25 cellular contexts compared by ENCODE assay signal in genomic region chr11:44417756-44418437, GRCh38.
"Had no signal": no experiment of that assay in that cellular context is flagged by ENCODE, and none has a peak within 500 bp of the region (broad histone marks: within the 10 kb centered on the region; RNA-seq: fewer than 3 reads in every experiment).

No MANE protein-coding gene starts in this region.

- ATAC-seq: activated CD8-positive, alpha-beta T cell treated with anti-CD3 and anti-CD28 coated beads, Interleukin-2, amount 10 ng/mL, durations not matched to agents 7 days and 5 days; gastrocnemius medialis; left lobe of liver; lower lobe of right lung; mucosa of descending colon; natural killer cell treated with Interleukin-12 subunit alpha and Interleukin-12 subunit beta and Interleukin-15 and Interleukin-18, amount 100 ng/mL, for 72 hours; sciatic nerve; SK-N-SH treated with all-trans-retinoic acid at 6 μM for 48 hours; stimulated activated naive CD8-positive, alpha-beta T cell treated with anti-CD3 and anti-CD28 coated beads, Interleukin-15, Interleukin-2, amounts not matched to agents 100 U/mL and 50 U/mL, for 24 hours; T-helper 17 cell had no signal

- H3K36me3 ChIP-seq: gastrocnemius medialis, lower lobe of right lung, neutrophil, ovary, transverse colon had no signal

- H3K4me3 ChIP-seq: gastrocnemius medialis, lower lobe of right lung, mucosa of descending colon, ovary, skin epidermis, testis, transverse colon had no signal

- H3K9me3 ChIP-seq: gastrocnemius medialis, lower lobe of right lung, mucosa of descending colon, neutrophil, ovary, testis, transverse colon had no signal

- DNase-seq: activated CD4-positive, alpha-beta T cell treated with anti-CD3 and anti-CD28 coated beads, Interleukin-2, amount 50 U/mL, for 1 hour; activated CD4-positive, CD25-positive, alpha-beta regulatory T cell treated with anti-CD3 and anti-CD28 coated beads, Interleukin-2, amount 50 U/mL, for 72 hours; activated CD8-positive, alpha-beta T cell treated with anti-CD3 and anti-CD28 coated beads, Interleukin-2, amount 10 ng/mL, durations not matched to agents 7 days and 5 days; activated effector memory CD4-positive, alpha-beta T cell treated with Interleukin-2 at 50 U/mL for 16 hours; activated naive CD4-positive, alpha-beta T cell treated with Interleukin-2 at 50 U/mL for 16 hours; anterior cingulate cortex; gastrocnemius medialis; hippocampal formation; lower lobe of right lung; mesendoderm; mucosa of descending colon; ovary; stimulated activated CD4-positive, alpha-beta T cell treated with anti-CD3 and anti-CD28 coated beads, Interleukin-12 subunit alpha, Interleukin-12 subunit beta, amount 100 ng/mL, for 4 hours; stimulated activated CD4-positive, alpha-beta T cell treated with anti-CD3 and anti-CD28 coated beads, Interleukin-4, amount 100 ng/mL, for 1 hour; stimulated activated naive CD8-positive, alpha-beta T cell treated with anti-CD3 and anti-CD28 coated beads, Interleukin-15, Interleukin-2, amounts not matched to agents 100 U/mL and 50 U/mL, for 24 hours; T-helper 17 cell; testis; transverse colon had no signal

- H3K4me3 Mint-ChIP-seq: activated CD8-positive, alpha-beta T cell treated with anti-CD3 and anti-CD28 coated beads, Interleukin-2, amount 10 ng/mL, durations not matched to agents 7 days and 5 days; activated naive CD8-positive, alpha-beta T cell; natural killer cell treated with Interleukin-12 subunit alpha and Interleukin-12 subunit beta and Interleukin-15 and Interleukin-18, amount 100 ng/mL, for 72 hours; T-helper 17 cell had no signal

- H3K4me1 Mint-ChIP-seq: T-helper 17 cell had no signal

- H3K4me1 ChIP-seq: gastrocnemius medialis, lower lobe of right lung, testis, transverse colon had no signal

- H3K27me3 ChIP-seq: ovary, testis, transverse colon had no signal

- H3K27ac ChIP-seq: gastrocnemius medialis, lower lobe of right lung, neutrophil, ovary, skin epidermis, testis, transverse colon had no signal

- H3K36me3 Mint-ChIP-seq: activated naive CD8-positive, alpha-beta T cell; natural killer cell treated with Interleukin-12 subunit alpha and Interleukin-12 subunit beta and Interleukin-15 and Interleukin-18, amount 100 ng/mL, for 72 hours had no signal

- H3K9me3 Mint-ChIP-seq: natural killer cell treated with Interleukin-12 subunit alpha and Interleukin-12 subunit beta and Interleukin-15 and Interleukin-18, amount 100 ng/mL, for 72 hours had no signal

- H3K27ac Mint-ChIP-seq: activated CD8-positive, alpha-beta T cell treated with anti-CD3 and anti-CD28 coated beads, Interleukin-2, amount 10 ng/mL, durations not matched to agents 7 days and 5 days; activated naive CD8-positive, alpha-beta T cell; natural killer cell treated with Interleukin-12 subunit alpha and Interleukin-12 subunit beta and Interleukin-15 and Interleukin-18, amount 100 ng/mL, for 72 hours; T-helper 17 cell had no signal
